1 cellular context compared by ENCODE assay signal in genomic region chr16:85137323-85138072, GRCh38.
A peak's percentile ranks its signal among the peaks of the same experiment; 100 is the strongest.
TF ChIP-seq lines count a peak whose summit lies in the region.

No MANE protein-coding gene starts in this region.

TF ChIP-seq in HepG2, 621 proteins besides CTCF, POLR2A, EP300 and RAD21 (continued from another document and continues in another):
- TF ChIP-seq FOXJ3 (CRISPR knock-in tag; IDR thresholded peaks at IDR 0.05; ENCODE audit: borderline replicate concordance) (peak; percentile 71; the same call in 1 of the 2 replicates), NFYB (CRISPR knock-in tag; IDR thresholded peaks at IDR 0.05) (no peak; the same call in 1 of the 2 replicates), MXI1 (IDR thresholded peaks at IDR 0.05; ENCODE audit: borderline replicate concordance, low read depth, low read length) (peak; percentile 73; the same call in 1 of the 3 replicates), BORCS8-MEF2B (CRISPR knock-in tag; IDR thresholded peaks at IDR 0.05) (peak; percentile 12; the same call in 1 of the 2 replicates), ZFAT (CRISPR knock-in tag; conservative IDR thresholded peaks at IDR 0.05) (no peak), ZNF510 (CRISPR knock-in tag; IDR thresholded peaks at IDR 0.05; ENCODE audit: low read depth) (peak; percentile 77), RORA (CRISPR knock-in tag; IDR thresholded peaks at IDR 0.05) (no peak), LBX2 (CRISPR knock-in tag; IDR thresholded peaks at IDR 0.05; ENCODE audit: borderline replicate concordance) (no peak), HDAC1 (CRISPR knock-in tag; IDR thresholded peaks at IDR 0.05) (peak; percentile 77; the same call in 1 of the 2 replicates), HDAC2 (CRISPR knock-in tag; IDR thresholded peaks at IDR 0.05) (peak; percentile 86), KLF9 (CRISPR knock-in tag; IDR thresholded peaks at IDR 0.05; ENCODE audit: low read depth) (peak; percentile 30; the same call in 1 of the 2 replicates), ZNF792 (CRISPR knock-in tag; IDR thresholded peaks at IDR 0.05) (peak; percentile 79; the same call in 1 of the 2 replicates), ZMAT3 (CRISPR knock-in tag; conservative IDR thresholded peaks at IDR 0.05) (no peak; the same call in 1 of the 2 replicates), ZBTB7A (CRISPR knock-in tag; IDR thresholded peaks at IDR 0.05) (0 out of 2 replicates have a peak, but pooled peaks have one; percentile 82), MTA1 (CRISPR knock-in tag; IDR thresholded peaks at IDR 0.05; ENCODE audit: borderline replicate concordance) (peak; percentile 90), ZNF512B (CRISPR knock-in tag; IDR thresholded peaks at IDR 0.05; ENCODE audit: borderline replicate concordance) (no peak; the same call in 1 of the 2 replicates), RBFOX2 (IDR thresholded peaks at IDR 0.05; ENCODE audit: low read depth, low read length) (peak; percentile 69), DMAP1 (CRISPR knock-in tag; IDR thresholded peaks at IDR 0.05) (peak; percentile 58), NFIC (IDR thresholded peaks at IDR 0.05; ENCODE audit: low read length) (no peak), ZNF747 (CRISPR knock-in tag; IDR thresholded peaks at IDR 0.05; ENCODE audit: borderline replicate concordance) (0 out of 2 replicates have a peak, but pooled peaks have one; percentile 59), ATRX (CRISPR knock-in tag; IDR thresholded peaks at IDR 0.05; ENCODE audit: borderline replicate concordance) (0 out of 2 replicates have a peak, but pooled peaks have one; percentile 54), SIX1 (CRISPR knock-in tag; IDR thresholded peaks at IDR 0.05; ENCODE audit: borderline replicate concordance) (no peak), NPAS2 (CRISPR knock-in tag; IDR thresholded peaks at IDR 0.05; ENCODE audit: borderline replicate concordance) (no peak), BHLHE40 (IDR thresholded peaks at IDR 0.05; ENCODE audit: low read length) (peak; percentile 47; the same call in 1 of the 2 replicates), CEBPB (IDR thresholded peaks at IDR 0.05; ENCODE audit: borderline replicate concordance, low read depth, low read length) (peak; percentile 94), REXO4 (CRISPR knock-in tag; IDR thresholded peaks at IDR 0.05; ENCODE audit: borderline replicate concordance) (no peak), ZNF383 (CRISPR knock-in tag; IDR thresholded peaks at IDR 0.05; ENCODE audit: borderline replicate concordance) (no peak; the same call in 1 of the 2 replicates), STAT5B (CRISPR knock-in tag; IDR thresholded peaks at IDR 0.05) (peak; percentile 57; the same call in 1 of the 2 replicates), ZNF816 (CRISPR knock-in tag; IDR thresholded peaks at IDR 0.05; ENCODE audit: borderline replicate concordance) (no peak), NR3C1 (CRISPR knock-in tag; IDR thresholded peaks at IDR 0.05) (no peak), KDM3A (CRISPR knock-in tag; IDR thresholded peaks at IDR 0.05; ENCODE audit: low read depth) (peak; percentile 79; the same call in 1 of the 2 replicates), YEATS4 (CRISPR knock-in tag; IDR thresholded peaks at IDR 0.05; ENCODE audit: borderline replicate concordance) (peak; percentile 47), ERF (CRISPR knock-in tag; IDR thresholded peaks at IDR 0.05) (peak; percentile 86), ETV5 (CRISPR knock-in tag; IDR thresholded peaks at IDR 0.05; ENCODE audit: borderline replicate concordance) (no peak; the same call in 1 of the 2 replicates), HOXA7 (CRISPR knock-in tag; IDR thresholded peaks at IDR 0.05) (no peak)
- TF ChIP-seq, protein P1, sequence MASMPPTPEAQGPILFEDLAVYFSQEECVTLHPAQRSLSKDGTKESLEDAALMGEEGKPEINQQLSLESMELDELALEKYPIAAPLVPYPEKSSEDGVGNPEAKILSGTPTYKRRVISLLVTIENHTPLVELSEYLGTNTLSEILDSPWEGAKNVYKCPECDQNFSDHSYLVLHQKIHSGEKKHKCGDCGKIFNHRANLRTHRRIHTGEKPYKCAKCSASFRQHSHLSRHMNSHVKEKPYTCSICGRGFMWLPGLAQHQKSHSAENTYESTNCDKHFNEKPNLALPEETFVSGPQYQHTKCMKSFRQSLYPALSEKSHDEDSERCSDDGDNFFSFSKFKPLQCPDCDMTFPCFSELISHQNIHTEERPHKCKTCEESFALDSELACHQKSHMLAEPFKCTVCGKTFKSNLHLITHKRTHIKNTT (CRISPR knock-in tag; IDR thresholded peaks at IDR 0.05): no peak
- TF ChIP-seq, protein P2, sequence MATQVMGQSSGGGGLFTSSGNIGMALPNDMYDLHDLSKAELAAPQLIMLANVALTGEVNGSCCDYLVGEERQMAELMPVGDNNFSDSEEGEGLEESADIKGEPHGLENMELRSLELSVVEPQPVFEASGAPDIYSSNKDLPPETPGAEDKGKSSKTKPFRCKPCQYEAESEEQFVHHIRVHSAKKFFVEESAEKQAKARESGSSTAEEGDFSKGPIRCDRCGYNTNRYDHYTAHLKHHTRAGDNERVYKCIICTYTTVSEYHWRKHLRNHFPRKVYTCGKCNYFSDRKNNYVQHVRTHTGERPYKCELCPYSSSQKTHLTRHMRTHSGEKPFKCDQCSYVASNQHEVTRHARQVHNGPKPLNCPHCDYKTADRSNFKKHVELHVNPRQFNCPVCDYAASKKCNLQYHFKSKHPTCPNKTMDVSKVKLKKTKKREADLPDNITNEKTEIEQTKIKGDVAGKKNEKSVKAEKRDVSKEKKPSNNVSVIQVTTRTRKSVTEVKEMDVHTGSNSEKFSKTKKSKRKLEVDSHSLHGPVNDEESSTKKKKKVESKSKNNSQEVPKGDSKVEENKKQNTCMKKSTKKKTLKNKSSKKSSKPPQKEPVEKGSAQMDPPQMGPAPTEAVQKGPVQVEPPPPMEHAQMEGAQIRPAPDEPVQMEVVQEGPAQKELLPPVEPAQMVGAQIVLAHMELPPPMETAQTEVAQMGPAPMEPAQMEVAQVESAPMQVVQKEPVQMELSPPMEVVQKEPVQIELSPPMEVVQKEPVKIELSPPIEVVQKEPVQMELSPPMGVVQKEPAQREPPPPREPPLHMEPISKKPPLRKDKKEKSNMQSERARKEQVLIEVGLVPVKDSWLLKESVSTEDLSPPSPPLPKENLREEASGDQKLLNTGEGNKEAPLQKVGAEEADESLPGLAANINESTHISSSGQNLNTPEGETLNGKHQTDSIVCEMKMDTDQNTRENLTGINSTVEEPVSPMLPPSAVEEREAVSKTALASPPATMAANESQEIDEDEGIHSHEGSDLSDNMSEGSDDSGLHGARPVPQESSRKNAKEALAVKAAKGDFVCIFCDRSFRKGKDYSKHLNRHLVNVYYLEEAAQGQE (IDR thresholded peaks at IDR 0.05; ENCODE audit: borderline replicate concordance in 1 of 2, low read depth in 1 of 2, low read length in 2 of 2): no peak
- TF ChIP-seq, protein P3, sequence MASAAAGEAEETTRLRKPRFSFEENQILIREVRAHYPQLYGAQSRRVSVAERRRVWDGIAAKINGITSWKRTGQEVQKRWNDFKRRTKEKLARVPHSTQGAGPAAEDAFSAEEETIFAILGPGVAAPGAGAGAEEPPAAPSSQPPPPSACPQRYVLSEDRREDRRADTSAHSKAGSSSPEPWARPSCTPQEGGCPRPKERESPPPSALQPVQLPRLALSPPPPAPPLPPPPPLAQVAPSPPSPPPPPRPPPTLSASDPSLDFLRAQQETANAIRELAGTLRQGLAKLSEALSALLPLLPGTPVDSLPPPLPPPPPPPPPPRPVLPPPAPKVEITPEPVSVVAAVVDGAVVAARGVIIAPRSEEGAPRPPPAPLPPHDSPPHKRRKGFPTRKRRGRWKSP (CRISPR knock-in tag; IDR thresholded peaks at IDR 0.05): peak; percentile 73; the same call in 1 of the 2 replicates
- TF ChIP-seq, protein P4, sequence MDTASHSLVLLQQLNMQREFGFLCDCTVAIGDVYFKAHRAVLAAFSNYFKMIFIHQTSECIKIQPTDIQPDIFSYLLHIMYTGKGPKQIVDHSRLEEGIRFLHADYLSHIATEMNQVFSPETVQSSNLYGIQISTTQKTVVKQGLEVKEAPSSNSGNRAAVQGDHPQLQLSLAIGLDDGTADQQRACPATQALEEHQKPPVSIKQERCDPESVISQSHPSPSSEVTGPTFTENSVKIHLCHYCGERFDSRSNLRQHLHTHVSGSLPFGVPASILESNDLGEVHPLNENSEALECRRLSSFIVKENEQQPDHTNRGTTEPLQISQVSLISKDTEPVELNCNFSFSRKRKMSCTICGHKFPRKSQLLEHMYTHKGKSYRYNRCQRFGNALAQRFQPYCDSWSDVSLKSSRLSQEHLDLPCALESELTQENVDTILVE (CRISPR knock-in tag; IDR thresholded peaks at IDR 0.05): no peak
- TF ChIP-seq, protein P5, sequence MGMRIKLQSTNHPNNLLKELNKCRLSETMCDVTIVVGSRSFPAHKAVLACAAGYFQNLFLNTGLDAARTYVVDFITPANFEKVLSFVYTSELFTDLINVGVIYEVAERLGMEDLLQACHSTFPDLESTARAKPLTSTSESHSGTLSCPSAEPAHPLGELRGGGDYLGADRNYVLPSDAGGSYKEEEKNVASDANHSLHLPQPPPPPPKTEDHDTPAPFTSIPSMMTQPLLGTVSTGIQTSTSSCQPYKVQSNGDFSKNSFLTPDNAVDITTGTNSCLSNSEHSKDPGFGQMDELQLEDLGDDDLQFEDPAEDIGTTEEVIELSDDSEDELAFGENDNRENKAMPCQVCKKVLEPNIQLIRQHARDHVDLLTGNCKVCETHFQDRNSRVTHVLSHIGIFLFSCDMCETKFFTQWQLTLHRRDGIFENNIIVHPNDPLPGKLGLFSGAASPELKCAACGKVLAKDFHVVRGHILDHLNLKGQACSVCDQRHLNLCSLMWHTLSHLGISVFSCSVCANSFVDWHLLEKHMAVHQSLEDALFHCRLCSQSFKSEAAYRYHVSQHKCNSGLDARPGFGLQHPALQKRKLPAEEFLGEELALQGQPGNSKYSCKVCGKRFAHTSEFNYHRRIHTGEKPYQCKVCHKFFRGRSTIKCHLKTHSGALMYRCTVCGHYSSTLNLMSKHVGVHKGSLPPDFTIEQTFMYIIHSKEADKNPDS (CRISPR knock-in tag; IDR thresholded peaks at IDR 0.05): no peak; the same call in 1 of the 2 replicates
- TF ChIP-seq, protein P6, sequence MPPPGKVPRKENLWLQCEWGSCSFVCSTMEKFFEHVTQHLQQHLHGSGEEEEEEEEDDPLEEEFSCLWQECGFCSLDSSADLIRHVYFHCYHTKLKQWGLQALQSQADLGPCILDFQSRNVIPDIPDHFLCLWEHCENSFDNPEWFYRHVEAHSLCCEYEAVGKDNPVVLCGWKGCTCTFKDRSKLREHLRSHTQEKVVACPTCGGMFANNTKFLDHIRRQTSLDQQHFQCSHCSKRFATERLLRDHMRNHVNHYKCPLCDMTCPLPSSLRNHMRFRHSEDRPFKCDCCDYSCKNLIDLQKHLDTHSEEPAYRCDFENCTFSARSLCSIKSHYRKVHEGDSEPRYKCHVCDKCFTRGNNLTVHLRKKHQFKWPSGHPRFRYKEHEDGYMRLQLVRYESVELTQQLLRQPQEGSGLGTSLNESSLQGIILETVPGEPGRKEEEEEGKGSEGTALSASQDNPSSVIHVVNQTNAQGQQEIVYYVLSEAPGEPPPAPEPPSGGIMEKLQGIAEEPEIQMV (CRISPR knock-in tag; IDR thresholded peaks at IDR 0.05; ENCODE audit: low read depth): no peak
- TF ChIP-seq, protein P7, sequence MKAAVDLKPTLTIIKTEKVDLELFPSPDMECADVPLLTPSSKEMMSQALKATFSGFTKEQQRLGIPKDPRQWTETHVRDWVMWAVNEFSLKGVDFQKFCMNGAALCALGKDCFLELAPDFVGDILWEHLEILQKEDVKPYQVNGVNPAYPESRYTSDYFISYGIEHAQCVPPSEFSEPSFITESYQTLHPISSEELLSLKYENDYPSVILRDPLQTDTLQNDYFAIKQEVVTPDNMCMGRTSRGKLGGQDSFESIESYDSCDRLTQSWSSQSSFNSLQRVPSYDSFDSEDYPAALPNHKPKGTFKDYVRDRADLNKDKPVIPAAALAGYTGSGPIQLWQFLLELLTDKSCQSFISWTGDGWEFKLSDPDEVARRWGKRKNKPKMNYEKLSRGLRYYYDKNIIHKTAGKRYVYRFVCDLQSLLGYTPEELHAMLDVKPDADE (CRISPR knock-in tag; IDR thresholded peaks at IDR 0.05): no peak; the same call in 1 of the 2 replicates
- TF ChIP-seq, protein P8, sequence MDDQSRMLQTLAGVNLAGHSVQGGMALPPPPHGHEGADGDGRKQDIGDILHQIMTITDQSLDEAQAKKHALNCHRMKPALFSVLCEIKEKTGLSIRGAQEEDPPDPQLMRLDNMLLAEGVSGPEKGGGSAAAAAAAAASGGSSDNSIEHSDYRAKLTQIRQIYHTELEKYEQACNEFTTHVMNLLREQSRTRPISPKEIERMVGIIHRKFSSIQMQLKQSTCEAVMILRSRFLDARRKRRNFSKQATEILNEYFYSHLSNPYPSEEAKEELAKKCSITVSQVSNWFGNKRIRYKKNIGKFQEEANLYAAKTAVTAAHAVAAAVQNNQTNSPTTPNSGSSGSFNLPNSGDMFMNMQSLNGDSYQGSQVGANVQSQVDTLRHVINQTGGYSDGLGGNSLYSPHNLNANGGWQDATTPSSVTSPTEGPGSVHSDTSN (CRISPR knock-in tag; IDR thresholded peaks at IDR 0.05; ENCODE audit: borderline replicate concordance): peak; percentile 58; the same call in 1 of the 2 replicates
- TF ChIP-seq, protein P9, sequence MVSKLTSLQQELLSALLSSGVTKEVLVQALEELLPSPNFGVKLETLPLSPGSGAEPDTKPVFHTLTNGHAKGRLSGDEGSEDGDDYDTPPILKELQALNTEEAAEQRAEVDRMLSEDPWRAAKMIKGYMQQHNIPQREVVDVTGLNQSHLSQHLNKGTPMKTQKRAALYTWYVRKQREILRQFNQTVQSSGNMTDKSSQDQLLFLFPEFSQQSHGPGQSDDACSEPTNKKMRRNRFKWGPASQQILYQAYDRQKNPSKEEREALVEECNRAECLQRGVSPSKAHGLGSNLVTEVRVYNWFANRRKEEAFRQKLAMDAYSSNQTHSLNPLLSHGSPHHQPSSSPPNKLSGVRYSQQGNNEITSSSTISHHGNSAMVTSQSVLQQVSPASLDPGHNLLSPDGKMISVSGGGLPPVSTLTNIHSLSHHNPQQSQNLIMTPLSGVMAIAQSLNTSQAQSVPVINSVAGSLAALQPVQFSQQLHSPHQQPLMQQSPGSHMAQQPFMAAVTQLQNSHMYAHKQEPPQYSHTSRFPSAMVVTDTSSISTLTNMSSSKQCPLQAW (CRISPR knock-in tag; IDR thresholded peaks at IDR 0.05): peak; percentile 59; the same call in 1 of the 2 replicates
